ENCODE assay signal across 11 cellular contexts in genomic region chr6:106099235-106099537, GRCh38. TPM values are rescaled to one million over a fixed set of nuclear protein-coding genes. Genes with fewer than 3 reads are reported as not detected.
DNase-seq lines count a peak whose midpoint lies in the region; ATAC-seq, FAIRE-seq and TF ChIP-seq lines count a peak whose summit lies in the region.
"Had no signal": no experiment of that assay in that cellular context is flagged by ENCODE, and none has a peak within 500 bp of the region (broad histone marks: within the 10 kb centered on the region; RNA-seq: fewer than 3 reads in every experiment).

No MANE protein-coding gene starts in this region.

- H3K27me3 Mint-ChIP-seq in activated T-helper 1 cell treated with anti-CD3 and anti-CD28 coated beads, Interleukin-12 subunit alpha, Interleukin-12 subunit beta, Interleukin-2, Interleukin-4 antibody, amounts not matched to agents 30 ng/mL and 10 ng/mL and 1 ng/mL, durations not matched to agents 14 hours and 24 hours and 36 hours (ENCODE audit: insufficient read depth) = no peaks in the 10 kb centered on the region

- intact Hi-C loops in heart left ventricle (cut with DNase I) (loop anchor here in 3 of 10 donors (10.0 kb wide), 3 partner anchors 126 to 594 kb away; no protein-coding TSS in a partner anchor), left ventricle myocardium superior (cut with micrococcal nuclease) (no loop called here), kidney (cut with DNase I) (no loop called here), upper lobe of right lung (cut with DNase I) (no loop called here)
- intact Hi-C loops in activated T-helper 1 cell treated with anti-CD3 and anti-CD28 coated beads, Interleukin-12 subunit alpha, Interleukin-12 subunit beta, Interleukin-2, Interleukin-4 antibody, amounts not matched to agents 30 ng/mL and 10 ng/mL and 1 ng/mL, durations not matched to agents 14 hours and 24 hours and 36 hours (cut with micrococcal nuclease) = loop anchor here (2.0 to 5.0 kb wide), 4 partner anchors 203 to 1723 kb away; partner anchors contain the start of gene SCML4

- no peak for DNase-seq in heart left ventricle
- DNase-seq in left ventricle myocardium superior = no peak
- DNase-seq in activated T-helper 1 cell treated with anti-CD3 and anti-CD28 coated beads, Interleukin-12 subunit alpha, Interleukin-12 subunit beta, Interleukin-2, Interleukin-4 antibody, amounts not matched to agents 30 ng/mL and 10 ng/mL and 1 ng/mL, durations not matched to agents 14 hours and 24 hours and 36 hours (ENCODE audit: low spot score) = no peak
- DNase-seq in kidney = no peak
- DNase-seq in upper lobe of right lung = no peak
- no peak for DNase-seq in NAMALWA (ENCODE audit: low spot score)
- DNase-seq: DND-41, NCI-H187 treated with DMSO at 0.1 percent for 48 hours had no signal

- peaks cover 91% of the 10 kb centered on the region for H3K4me1 Mint-ChIP-seq in activated T-helper 1 cell treated with anti-CD3 and anti-CD28 coated beads, Interleukin-12 subunit alpha, Interleukin-12 subunit beta, Interleukin-2, Interleukin-4 antibody, amounts not matched to agents 30 ng/mL and 10 ng/mL and 1 ng/mL, durations not matched to agents 14 hours and 24 hours and 36 hours (ENCODE audit: low read depth)

- H3K4me1 ChIP-seq in heart left ventricle (peaks cover 0 to 50% (median 3%) of the 10 kb centered on the region in 12 donors), kidney (ENCODE audit: control insufficient read depth in 1 of 2, insufficient read depth in 1 of 2, low read depth in 1 of 2, low read length in 2 of 2) (peaks cover 0 to 5% of the 10 kb centered on the region in 2 donors), upper lobe of right lung (peaks cover 32% of the 10 kb centered on the region)

- FAIRE-seq in kidney (lab: Jason Lieb, UNC) = no peak
- FAIRE-seq: frontal cortex had no signal

- H3K4me3 Mint-ChIP-seq in activated T-helper 1 cell treated with anti-CD3 and anti-CD28 coated beads, Interleukin-12 subunit alpha, Interleukin-12 subunit beta, Interleukin-2, Interleukin-4 antibody, amounts not matched to agents 30 ng/mL and 10 ng/mL and 1 ng/mL, durations not matched to agents 14 hours and 24 hours and 36 hours = peak overlapping the region; percentile 89

- peak overlapping the region in 10 of 12 donors; percentile 30 to 63 (median 50) for H3K4me3 ChIP-seq in heart left ventricle
- peak overlapping the region; percentile 52 to 60 for H3K4me3 ChIP-seq in kidney (ENCODE audit: low read length in 2 of 2)
- peak overlapping the region; percentile 51 for H3K4me3 ChIP-seq in upper lobe of right lung

- H3K27me3 ChIP-seq in heart left ventricle (peaks cover 0 to 66% (median 0%) of the 10 kb centered on the region in 9 donors), upper lobe of right lung (peaks cover 27% of the 10 kb centered on the region)

- H3K27ac ChIP-seq in heart left ventricle (peak overlapping the region; percentile 14 to 96 (median 75)), kidney (ENCODE audit: low read depth in 2 of 2, low read length in 2 of 2) (peak overlapping the region in 1 of 2 donors; percentile 24), upper lobe of right lung (peak overlapping the region; percentile 83)

- no peaks in the 10 kb centered on the region for H3K9me3 ChIP-seq in heart left ventricle
- no peaks in the 10 kb centered on the region for H3K9me3 ChIP-seq in kidney (ENCODE audit: control insufficient read depth in 1 of 2, low read length in 2 of 2)
- H3K9me3 ChIP-seq in upper lobe of right lung = no peaks in the 10 kb centered on the region

- H3K36me3 ChIP-seq in heart left ventricle (peaks cover 0 to 39% (median 0%) of the 10 kb centered on the region in 9 donors), kidney (ENCODE audit: control insufficient read depth in 1 of 2, insufficient read depth in 2 of 2, low read length in 2 of 2) (no peaks in the 10 kb centered on the region), upper lobe of right lung (peaks cover 6% of the 10 kb centered on the region)

- TF ChIP-seq CTCF in heart left ventricle (IDR thresholded peaks at IDR 0.05) (no peak), kidney (IDR thresholded peaks at IDR 0.05; ENCODE audit: borderline replicate concordance, extremely low read depth, insufficient read depth) (no peak), upper lobe of right lung (IDR thresholded peaks at IDR 0.05) (no peak)

- no peak for ATAC-seq in heart left ventricle
- ATAC-seq in left ventricle myocardium superior = no peak
- no peak for ATAC-seq in upper lobe of right lung
- ATAC-seq in GM19328 (IDR thresholded peaks at IDR 0.05; ENCODE audit: unreplicated experiment) = no peak
- no peak for ATAC-seq in HG03565 (IDR thresholded peaks at IDR 0.05; ENCODE audit: unreplicated experiment)

- peak overlapping the region; percentile 96 for H3K27ac Mint-ChIP-seq in activated T-helper 1 cell treated with anti-CD3 and anti-CD28 coated beads, Interleukin-12 subunit alpha, Interleukin-12 subunit beta, Interleukin-2, Interleukin-4 antibody, amounts not matched to agents 30 ng/mL and 10 ng/mL and 1 ng/mL, durations not matched to agents 14 hours and 24 hours and 36 hours

- no peaks in the 10 kb centered on the region for H3K9me3 Mint-ChIP-seq in activated T-helper 1 cell treated with anti-CD3 and anti-CD28 coated beads, Interleukin-12 subunit alpha, Interleukin-12 subunit beta, Interleukin-2, Interleukin-4 antibody, amounts not matched to agents 30 ng/mL and 10 ng/mL and 1 ng/mL, durations not matched to agents 14 hours and 24 hours and 36 hours

- H3K9ac ChIP-seq in kidney (ENCODE audit: low read length in 2 of 2) = no peak overlapping the region

- peaks cover 79% of the 10 kb centered on the region for H3K36me3 Mint-ChIP-seq in activated T-helper 1 cell treated with anti-CD3 and anti-CD28 coated beads, Interleukin-12 subunit alpha, Interleukin-12 subunit beta, Interleukin-2, Interleukin-4 antibody, amounts not matched to agents 30 ng/mL and 10 ng/mL and 1 ng/mL, durations not matched to agents 14 hours and 24 hours and 36 hours (ENCODE audit: low read depth)

- 55 to 64% (median 59%) methylated on average over 7 of the region's 7 CpGs for WGBS in heart left ventricle, 4 donors

- TF ChIP-seq POLR2A in heart left ventricle (IDR thresholded peaks at IDR 0.05) = no peak

RNA-seq across cellular contexts. Expression of gene PRDM1, which starts 13.1 kb away (rescaled TPM):
- total RNA-seq in heart left ventricle (10 to 100 TPM in 1 of 9 donors, 1 to 10 TPM in 8; 1.0 to 10.8 (median 1.7) TPM), left ventricle myocardium superior (1.7 TPM), kidney (23.0 TPM), upper lobe of right lung (17.5 TPM)
- polyA plus RNA-seq in heart left ventricle (under 1 TPM; 0.36 to 0.53 TPM), kidney (ENCODE audit: insufficient read depth, low read depth, low replicate concordance) (0.86 TPM)
- 74.1 and 78.8 TPM in 2 replicates for total RNA-seq in activated T-helper 1 cell treated with anti-CD3 and anti-CD28 coated beads, Interleukin-12 subunit alpha, Interleukin-12 subunit beta, Interleukin-2, Interleukin-4 antibody, amounts not matched to agents 30 ng/mL and 10 ng/mL and 1 ng/mL, durations not matched to agents 14 hours and 24 hours and 36 hours
